In genomic region chr11:74162688-74163467, GRCh38 we compare ENCODE assay signal across 14 cellular contexts. TPM values are rescaled to one million over a fixed set of nuclear protein-coding genes. Genes with fewer than 3 reads are reported as not detected.
DNase-seq lines count a peak whose midpoint lies in the region; ATAC-seq and TF ChIP-seq lines count a peak whose summit lies in the region.
"Had no signal": no experiment of that assay in that cellular context is flagged by ENCODE, and none has a peak within 500 bp of the region (broad histone marks: within the 10 kb centered on the region; RNA-seq: fewer than 3 reads in every experiment).

No MANE protein-coding gene starts in this region.

- H3K9ac ChIP-seq in skeletal muscle tissue (ENCODE audit: low read depth in 1 of 3, low read length in 3 of 3) = peak overlapping the region in 1 of 3 donors; percentile 54
- no peak overlapping the region for H3K9ac ChIP-seq in PC-3 (ENCODE audit: low read length)

- peaks cover 16% of the 10 kb centered on the region for H3K79me2 ChIP-seq in PC-3 (ENCODE audit: low read length)

- intact Hi-C loops in activated naive CD4-positive, alpha-beta T cell treated with anti-CD3 and anti-CD28 coated beads for 36 hours (cut with micrococcal nuclease) = no loop called here
- intact Hi-C loops in PC-3 (cut with micrococcal nuclease) (no loop called here), right lobe of liver (cut with DNase I) (no loop called here)

- peaks cover 4 to 17% (median 4%) of the 10 kb centered on the region in 3 donors for H3K36me3 ChIP-seq in skeletal muscle tissue (ENCODE audit: control insufficient read depth in 3 of 3, insufficient read depth in 3 of 3, low read length in 3 of 3)
- peaks cover 33% of the 10 kb centered on the region for H3K36me3 ChIP-seq in PC-3 (ENCODE audit: low read depth, low read length)
- H3K36me3 ChIP-seq in right lobe of liver = peaks cover 0 to 15% (median 0%) of the 10 kb centered on the region in 4 donors

- peaks cover 5 to 10% (median 6%) of the 10 kb centered on the region in 3 donors for H3K4me1 ChIP-seq in skeletal muscle tissue (ENCODE audit: control insufficient read depth in 3 of 3, insufficient read depth in 3 of 3, low read length in 3 of 3)
- H3K4me1 ChIP-seq in PC-3 (ENCODE audit: insufficient read depth, low read length) = peaks cover 7% of the 10 kb centered on the region; the same call in 1 of the 2 replicates
- no peaks in the 10 kb centered on the region for H3K4me1 ChIP-seq in right lobe of liver

- H3K27ac ChIP-seq in skeletal muscle tissue (ENCODE audit: low read depth, low read length) = peak overlapping the region; percentile 3
- no peak overlapping the region for H3K27ac ChIP-seq in PC-3 (ENCODE audit: low read length)
- no peak overlapping the region for H3K27ac ChIP-seq in right lobe of liver
- H3K27ac ChIP-seq: PC-9 had no signal

- no TSS peak for BruUV-seq in PC-3 (replicated peaks; lab: Mats Ljungman, UMichigan)

- H3K27me3 ChIP-seq in skeletal muscle tissue (ENCODE audit: control insufficient read depth in 3 of 3, insufficient read depth in 3 of 3, low read length in 3 of 3) (no peaks in the 10 kb centered on the region), PC-3 (ENCODE audit: low read length) (no peaks in the 10 kb centered on the region), right lobe of liver (no peaks in the 10 kb centered on the region)

- H3K9me3 Mint-ChIP-seq in activated naive CD4-positive, alpha-beta T cell treated with anti-CD3 and anti-CD28 coated beads for 36 hours = no peaks in the 10 kb centered on the region
- H3K9me3 Mint-ChIP-seq: activated naive CD8-positive, alpha-beta T cell treated with anti-CD3 and anti-CD28 coated beads, Interleukin-2, amount 50 U/mL, for 24 hours; T-cell had no signal

- no peak overlapping the region for H3K27ac Mint-ChIP-seq in activated naive CD4-positive, alpha-beta T cell treated with anti-CD3 and anti-CD28 coated beads for 36 hours
- H3K27ac Mint-ChIP-seq: activated naive CD8-positive, alpha-beta T cell treated with anti-CD3 and anti-CD28 coated beads, Interleukin-2, amount 50 U/mL, for 24 hours had no signal

- no peaks in the 10 kb centered on the region for H3F3A ChIP-seq in PC-3 (ENCODE audit: low read length, unreplicated experiment)

- POLR2A ChIA-PET in PC-3 (lab: Charles Lee; ENCODE audit: unreplicated experiment) = no interaction called here

- WGBS in right lobe of liver (ENCODE audit: insufficient coverage, low coverage, low lambda C conversion rate, missing lambda C conversion rate) = 93% methylated on average over 2 of the region's 2 CpGs

- no peaks in the 10 kb centered on the region for H3K9me2 ChIP-seq in PC-3 (replicated peaks; ENCODE audit: low read length)

- no peak overlapping the region for H3K4me2 ChIP-seq in PC-3 (ENCODE audit: low read length)
- H3K4me2 ChIP-seq: PC-9 had no signal

- H3K27me3 Mint-ChIP-seq in activated naive CD4-positive, alpha-beta T cell treated with anti-CD3 and anti-CD28 coated beads for 36 hours (ENCODE audit: low read depth) = no peaks in the 10 kb centered on the region
- H3K27me3 Mint-ChIP-seq: activated naive CD8-positive, alpha-beta T cell treated with anti-CD3 and anti-CD28 coated beads, Interleukin-2, amount 50 U/mL, for 24 hours; T-cell had no signal

- peaks cover 14% of the 10 kb centered on the region for H3K4me1 Mint-ChIP-seq in activated naive CD4-positive, alpha-beta T cell treated with anti-CD3 and anti-CD28 coated beads for 36 hours (ENCODE audit: low read depth)

- H3K9me3 ChIP-seq in skeletal muscle tissue (ENCODE audit: control insufficient read depth in 3 of 3, low read length in 3 of 3) (no peaks in the 10 kb centered on the region), PC-3 (ENCODE audit: low read length) (no peaks in the 10 kb centered on the region), right lobe of liver (no peaks in the 10 kb centered on the region)

- no peaks in the 10 kb centered on the region for H4K20me1 ChIP-seq in PC-3 (ENCODE audit: low read length)

- no peak for TF ChIP-seq CTCF in PC-3 (conservative IDR thresholded peaks at IDR 0.05; ENCODE audit: low read depth, low read length)
- no peak for TF ChIP-seq CTCF in right lobe of liver (IDR thresholded peaks at IDR 0.05)

- CTCF ChIA-PET in activated naive CD4-positive, alpha-beta T cell treated with anti-CD3 and anti-CD28 coated beads for 36 hours (lab: Charles Lee) = no interaction called here
- CTCF ChIA-PET in PC-3 (lab: Charles Lee) = interaction anchor here (1.5 kb wide), 1 partner anchor 8 kb away, joined by 5 read pairs; the partner anchor contains the start of genes C2CD3 and PPME1

- no peak for TF ChIP-seq POLR2A in right lobe of liver (IDR thresholded peaks at IDR 0.05)

- DNase-seq in activated naive CD4-positive, alpha-beta T cell treated with anti-CD3 and anti-CD28 coated beads for 36 hours = peak; percentile 9
- DNase-seq in activated naive CD4-positive, alpha-beta T cell treated with Interleukin-2 at 50 U/mL for 16 hours = no peak
- peak; percentile 61 for DNase-seq in OCI-M1 (lab: John Stamatoyannopoulos, UW)
- no peak for DNase-seq in PC-3
- DNase-seq in right lobe of liver = no peak
- no peak for DNase-seq in activated CD4-positive, alpha-beta T cell treated with anti-CD3 and anti-CD28 coated beads, Interleukin-2, amount 50 U/mL, for 4 hours
- DNase-seq: activated naive CD8-positive, alpha-beta T cell treated with anti-CD3 and anti-CD28 coated beads, Interleukin-2, amount 50 U/mL, for 24 hours; glutamatergic neuron; islet precursor cell; PC-9; stimulated activated CD4-positive, alpha-beta T cell treated with anti-CD3 and anti-CD28 coated beads, Interleukin-15, amount 100 ng/mL, for 24 hours; T-cell had no signal

- H2AFZ ChIP-seq in PC-3 (ENCODE audit: low read length) = no peak overlapping the region
- H2AFZ ChIP-seq: PC-9 had no signal

- H3K36me3 Mint-ChIP-seq in activated naive CD4-positive, alpha-beta T cell treated with anti-CD3 and anti-CD28 coated beads for 36 hours (ENCODE audit: low read depth) = peaks cover 26% of the 10 kb centered on the region

- no peak overlapping the region for H3K4me3 ChIP-seq in skeletal muscle tissue (ENCODE audit: low read length in 3 of 3)
- H3K4me3 ChIP-seq in PC-3 (ENCODE audit: low read length) = no peak overlapping the region
- H3K4me3 ChIP-seq in right lobe of liver = no peak overlapping the region
- H3K4me3 ChIP-seq: PC-9 had no signal

- H3K4me3 Mint-ChIP-seq in activated naive CD4-positive, alpha-beta T cell treated with anti-CD3 and anti-CD28 coated beads for 36 hours = no peak overlapping the region
- H3K4me3 Mint-ChIP-seq: activated naive CD8-positive, alpha-beta T cell treated with anti-CD3 and anti-CD28 coated beads, Interleukin-2, amount 50 U/mL, for 24 hours; T-cell had no signal

- peak; percentile 89 for ATAC-seq in HG02610 (IDR thresholded peaks at IDR 0.05; ENCODE audit: unreplicated experiment)
- no peak for ATAC-seq in PC-3
- ATAC-seq in right lobe of liver = no peak
- ATAC-seq: activated naive CD8-positive, alpha-beta T cell treated with anti-CD3 and anti-CD28 coated beads, Interleukin-2, amount 50 U/mL, for 24 hours; T-cell had no signal

RNA-seq across cellular contexts. Expression of gene C2CD3, which starts 7.9 kb away (rescaled TPM):
- total RNA-seq in activated naive CD4-positive, alpha-beta T cell treated with anti-CD3 and anti-CD28 coated beads for 36 hours = 10 to 100 TPM; 21.3 to 23.1 TPM
- total RNA-seq in skeletal muscle tissue (13.6 TPM), PC-3 (2014; rRNA removed) (27.3 and 32.6 TPM in 2 replicates), right lobe of liver (1 to 10 TPM; 4.8 to 9.6 (median 7.4) TPM)

RNA-seq across cellular contexts. Expression of gene PPME1, which starts 8.2 kb away (rescaled TPM):
- total RNA-seq in activated naive CD4-positive, alpha-beta T cell treated with anti-CD3 and anti-CD28 coated beads for 36 hours = 10 to 100 TPM; 19.0 to 22.1 TPM
- total RNA-seq in skeletal muscle tissue = 18.3 TPM
- 48.4 and 66.2 TPM in 2 replicates for total RNA-seq in PC-3 (2014; rRNA removed)
- total RNA-seq in right lobe of liver = 10 to 100 TPM in 5 of 6 experiments, 1 to 10 TPM in 1; 8.9 to 18.9 (median 13.0) TPM

Comparison
In these comparisons a context has a peak if more than half of its experiments do, and no peak if none do; other contexts are left out.
1. DNase-seq: peak in activated naive CD4-positive, alpha-beta T cell treated with anti-CD3 and anti-CD28 coated beads for 36 hours (single experiment) and OCI-M1 (single experiment); none in activated naive CD4-positive, alpha-beta T cell treated with Interleukin-2 at 50 U/mL for 16 hours (single experiment), PC-3 (single experiment), right lobe of liver (0 of 3) and activated CD4-positive, alpha-beta T cell treated with anti-CD3 and anti-CD28 coated beads, Interleukin-2, amount 50 U/mL, for 4 hours (0 of 2).